In the genomic region with DNA sequence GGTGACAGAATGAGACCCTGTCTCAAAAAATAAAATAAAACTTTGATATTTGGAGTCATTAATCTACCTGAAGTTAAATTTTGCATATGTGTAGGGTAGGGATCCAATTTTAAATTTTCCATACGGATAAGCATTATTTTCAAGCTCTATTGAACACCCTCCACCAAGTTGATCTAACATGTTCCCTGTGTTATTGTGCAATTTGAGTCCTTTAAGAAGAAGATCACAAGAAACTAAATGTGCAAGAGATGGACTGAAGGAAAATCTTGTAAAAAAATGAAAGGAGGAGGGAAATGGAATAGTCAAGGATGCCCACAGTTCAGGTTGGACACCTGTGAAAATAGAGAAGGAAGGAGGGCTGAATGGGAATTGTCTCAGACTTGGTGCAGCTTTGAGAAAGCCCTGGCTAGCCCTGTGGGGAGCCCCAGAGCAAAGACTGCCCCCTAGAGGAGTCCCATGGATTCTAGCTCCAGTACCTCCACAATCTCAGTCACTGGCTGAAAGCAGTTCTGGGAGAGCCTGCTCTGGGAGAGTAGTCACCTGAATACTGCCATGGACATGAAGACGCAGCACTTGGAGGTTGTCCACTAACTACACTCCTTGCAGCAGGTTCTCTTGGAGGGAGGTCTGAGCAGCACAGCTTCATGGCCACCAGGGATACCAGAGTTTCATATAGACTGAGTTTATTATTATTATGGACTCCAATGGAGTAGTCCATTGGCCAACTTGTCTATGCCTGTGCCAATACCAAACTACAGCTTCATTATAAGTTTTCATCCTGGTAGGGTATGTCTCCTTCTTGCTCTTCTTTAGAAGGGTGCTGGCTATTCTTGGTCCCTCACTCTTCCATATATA, we compare ENCODE assay signal across 8 cellular contexts. TPM values are rescaled to one million over a fixed set of nuclear protein-coding genes. Genes with fewer than 3 reads are reported as not detected.
DNase-seq lines count a peak whose midpoint lies in the region; ATAC-seq and FAIRE-seq lines count a peak whose summit lies in the region.

No MANE protein-coding gene starts in this region.

- CTCF ChIA-PET in activated CD4-positive, alpha-beta memory T cell treated with anti-CD3 and anti-CD28 coated beads for 36 hours (lab: Charles Lee), result interaction anchor here (0.8 to 1.8 kb wide), 27 partner anchors 8 to 403 kb away, joined by 3 to 9 read pairs (median 4); a partner anchor contains a TSS

- no peaks in the 10 kb centered on the region for H3K9me3 ChIP-seq in MG63

- DNase-seq in EL (peak; percentile 46), HT1080 (ENCODE audit: low read depth) (peak; percentile 12), immature natural killer cell (peak in 2 of 3 donors; percentile 16 to 20), MG63 (no peak), HTR-8/SVneo (ENCODE audit: insufficient read length, low spot score) (no peak)
- peak; percentile 59 for DNase-seq in activated CD4-positive, alpha-beta memory T cell treated with anti-CD3 and anti-CD28 coated beads for 36 hours

- intact Hi-C loops in activated CD4-positive, alpha-beta memory T cell treated with anti-CD3 and anti-CD28 coated beads for 36 hours (cut with micrococcal nuclease), result no loop called here

- ATAC-seq in GM19395 (IDR thresholded peaks at IDR 0.05; ENCODE audit: unreplicated experiment), result no peak
- no peak for ATAC-seq in HG02759 (IDR thresholded peaks at IDR 0.05; ENCODE audit: unreplicated experiment)

- peaks cover 3% of the 10 kb centered on the region for H3K36me3 Mint-ChIP-seq in activated CD4-positive, alpha-beta memory T cell treated with anti-CD3 and anti-CD28 coated beads for 36 hours
- no peaks in the 10 kb centered on the region for H3K36me3 Mint-ChIP-seq in immature natural killer cell

- POLR2A ChIA-PET in activated CD4-positive, alpha-beta memory T cell treated with anti-CD3 and anti-CD28 coated beads for 36 hours (lab: Charles Lee), result interaction anchor here (0.9 kb wide), 1 partner anchor 14 kb away, joined by 4 read pairs; no protein-coding TSS in a partner anchor

- peaks cover 11% of the 10 kb centered on the region for H3K4me1 Mint-ChIP-seq in activated CD4-positive, alpha-beta memory T cell treated with anti-CD3 and anti-CD28 coated beads for 36 hours (ENCODE audit: low read depth)
- peaks cover 5% of the 10 kb centered on the region in 2 donors for H3K4me1 Mint-ChIP-seq in immature natural killer cell

- H3K4me3 ChIP-seq in MG63, result no peak overlapping the region

- FAIRE-seq in HTR-8/SVneo (lab: Jason Lieb, UNC), result no peak

- H3K9me3 Mint-ChIP-seq in activated CD4-positive, alpha-beta memory T cell treated with anti-CD3 and anti-CD28 coated beads for 36 hours, result no peaks in the 10 kb centered on the region
- no peaks in the 10 kb centered on the region for H3K9me3 Mint-ChIP-seq in immature natural killer cell

- H3K27me3 ChIP-seq in MG63, result no peaks in the 10 kb centered on the region

- H3K27ac Mint-ChIP-seq in activated CD4-positive, alpha-beta memory T cell treated with anti-CD3 and anti-CD28 coated beads for 36 hours, result no peak overlapping the region
- H3K27ac Mint-ChIP-seq in immature natural killer cell, result no peak overlapping the region

- no peaks in the 10 kb centered on the region for H3K27me3 Mint-ChIP-seq in activated CD4-positive, alpha-beta memory T cell treated with anti-CD3 and anti-CD28 coated beads for 36 hours
- H3K27me3 Mint-ChIP-seq in immature natural killer cell (ENCODE audit: low read depth in 3 of 3), result peaks cover 0 to 2% (median 1%) of the 10 kb centered on the region in 3 donors

- no peaks in the 10 kb centered on the region for H3K36me3 ChIP-seq in MG63

- H3K4me3 Mint-ChIP-seq in activated CD4-positive, alpha-beta memory T cell treated with anti-CD3 and anti-CD28 coated beads for 36 hours, result no peak overlapping the region
- no peak overlapping the region for H3K4me3 Mint-ChIP-seq in immature natural killer cell

RNA-seq across cellular contexts. Expression of a gene that starts 5.7 kb away (rescaled TPM):
- total RNA-seq in HT1080 (2014; rRNA removed; shearing (Covaris generic)), result 39.2 and 65.4 TPM in 2 replicates
- polyA plus RNA-seq in HT1080 (2015; cell fraction: cytosol; rRNA removed), result 113 and 128 TPM in 2 replicates
- polyA plus RNA-seq in HT1080 (2015; cell fraction: nucleus; rRNA removed), result 332 TPM in 2 replicates
- total RNA-seq in activated CD4-positive, alpha-beta memory T cell treated with anti-CD3 and anti-CD28 coated beads for 36 hours, result 100 to 1,000 TPM; 177 TPM
- polyA plus RNA-seq in immature natural killer cell, result 10 to 100 TPM in 2 of 3 donors, 1 to 10 TPM in 1; 5.5 to 14.2 (median 10.9) TPM
- 29.2 and 30.7 TPM in 2 replicates for total RNA-seq in MG63 (2014; rRNA removed; shearing (Covaris generic); ENCODE audit: low replicate concordance)

RNA-seq across cellular contexts. Expression of a gene that starts 48.7 kb away (rescaled TPM):
- 30.5 and 46.2 TPM in 2 replicates for total RNA-seq in HT1080 (2014; rRNA removed; shearing (Covaris generic))
- 76.3 and 89.3 TPM in 2 replicates for polyA plus RNA-seq in HT1080 (2015; cell fraction: cytosol; rRNA removed)
- 126 and 141 TPM in 2 replicates for polyA plus RNA-seq in HT1080 (2015; cell fraction: nucleus; rRNA removed)
- 10 to 100 TPM; 26.8 to 28.1 TPM for total RNA-seq in activated CD4-positive, alpha-beta memory T cell treated with anti-CD3 and anti-CD28 coated beads for 36 hours
- 1 to 10 TPM in 2 of 3 donors, under 1 TPM in 1; 0.57 to 3.1 (median 2.2) TPM for polyA plus RNA-seq in immature natural killer cell
- 26.9 and 31.9 TPM in 2 replicates for total RNA-seq in MG63 (2014; rRNA removed; shearing (Covaris generic); ENCODE audit: low replicate concordance)

RNA-seq across cellular contexts. Expression of a gene that starts 59.9 kb away (rescaled TPM):
- 55.0 and 67.4 TPM in 2 replicates for total RNA-seq in HT1080 (2014; rRNA removed; shearing (Covaris generic))
- polyA plus RNA-seq in HT1080 (2015; cell fraction: cytosol; rRNA removed), result 82.1 and 83.1 TPM in 2 replicates
- 17.9 and 24.6 TPM in 2 replicates for polyA plus RNA-seq in HT1080 (2015; cell fraction: nucleus; rRNA removed)
- total RNA-seq in activated CD4-positive, alpha-beta memory T cell treated with anti-CD3 and anti-CD28 coated beads for 36 hours, result 100 to 1,000 TPM; 158 to 173 TPM
- polyA plus RNA-seq in immature natural killer cell, result 10 to 100 TPM; 11.8 to 48.4 (median 40.7) TPM
- 33.7 and 41.1 TPM in 2 replicates for total RNA-seq in MG63 (2014; rRNA removed; shearing (Covaris generic); ENCODE audit: low replicate concordance)

Comparison
In these comparisons a context has a peak if more than half of its experiments do, and no peak if none do; other contexts are left out.
1. DNase-seq: peak in EL (single experiment), HT1080 (single experiment), activated CD4-positive, alpha-beta memory T cell treated with anti-CD3 and anti-CD28 coated beads for 36 hours (single experiment) and immature natural killer cell (2 of 3); none in MG63 (single experiment) and HTR-8/SVneo (single experiment).